ENCODE assay signal across 24 cellular contexts in the genomic region with DNA sequence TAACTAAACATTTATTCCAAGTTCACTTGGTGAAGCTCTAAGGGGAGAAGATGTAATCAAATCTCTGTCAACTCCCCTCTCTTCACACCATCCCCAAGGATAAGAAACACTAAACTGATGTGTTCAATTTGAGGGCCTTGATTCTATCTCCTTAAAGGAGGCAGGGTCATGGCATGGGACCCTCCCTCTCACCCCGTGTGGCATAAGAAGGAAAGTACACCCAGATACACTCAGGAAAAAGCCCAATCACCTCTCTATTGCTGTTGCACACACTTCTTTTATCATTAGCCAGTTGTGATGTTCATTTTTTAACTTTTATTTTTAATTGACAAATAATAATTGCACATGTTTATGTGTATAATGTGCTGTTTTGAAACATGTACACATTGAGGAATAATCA. TPM values are rescaled to one million over a fixed set of nuclear protein-coding genes. Genes with fewer than 3 reads are reported as not detected.
DNase-seq lines count a peak whose midpoint lies in the region; ATAC-seq and TF ChIP-seq lines count a peak whose summit lies in the region.
"Had no signal": no experiment of that assay in that cellular context is flagged by ENCODE, and none has a peak within 500 bp of the region (broad histone marks: within the 10 kb centered on the region; RNA-seq: fewer than 3 reads in every experiment).

No MANE protein-coding gene starts in this region.

- H4K20me1 ChIP-seq in OCI-LY1 (ENCODE audit: insufficient read depth, low read length): no peaks in the 10 kb centered on the region

- CTCF ChIA-PET in activated CD4-positive, alpha-beta T cell treated with anti-CD3 and anti-CD28 coated beads for 36 hours (lab: Charles Lee): interaction anchor here (0.8 kb wide), 1 partner anchor 18 kb away, joined by 3 read pairs; no protein-coding TSS in a partner anchor

- H3K4me1 ChIP-seq in OCI-LY1 (ENCODE audit: insufficient read depth, low read length, severe bottlenecking): no peaks in the 10 kb centered on the region
- H3K4me1 ChIP-seq in endodermal cell (ENCODE audit: control insufficient read depth, insufficient read depth, low read length): no peaks in the 10 kb centered on the region
- H3K4me1 ChIP-seq in suprapubic skin: no peaks in the 10 kb centered on the region

- H3K9me3 ChIP-seq in OCI-LY1 (ENCODE audit: low read length) (no peaks in the 10 kb centered on the region), endodermal cell (ENCODE audit: control insufficient read depth, low read length) (no peaks in the 10 kb centered on the region), suprapubic skin (no peaks in the 10 kb centered on the region)
- H3K9me3 ChIP-seq: Caco-2, neutrophil, SK-N-SH had no signal

- intact Hi-C loops in activated CD4-positive, alpha-beta T cell treated with anti-CD3 and anti-CD28 coated beads for 36 hours (cut with DNase I, micrococcal nuclease): no loop called here
- intact Hi-C loops in activated CD4-positive, alpha-beta T cell treated with anti-CD3 and anti-CD28 coated beads, Interleukin-2, amount 10 ng/mL, durations not matched to agents 24 days and 14 days (cut with micrococcal nuclease): no loop called here

- ATAC-seq in activated CD4-positive, alpha-beta T cell treated with anti-CD3 and anti-CD28 coated beads for 36 hours: peak; percentile 42
- ATAC-seq in stimulated activated memory B cell treated with anti-CD40 and anti-IgM and Interleukin-4, amounts not matched to agents 10 μg/mL and 1 μg/mL and 100 μg/mL, for 72 hours: no peak

- H3K9me3 Mint-ChIP-seq in activated CD4-positive, alpha-beta T cell treated with anti-CD3 and anti-CD28 coated beads for 36 hours (ENCODE audit: low read depth): no peaks in the 10 kb centered on the region
- H3K9me3 Mint-ChIP-seq in activated CD4-positive, alpha-beta T cell treated with anti-CD3 and anti-CD28 coated beads, Interleukin-2, amount 10 ng/mL, durations not matched to agents 24 days and 14 days: no peaks in the 10 kb centered on the region
- no peaks in the 10 kb centered on the region for H3K9me3 Mint-ChIP-seq in endodermal cell
- no peaks in the 10 kb centered on the region for H3K9me3 Mint-ChIP-seq in type B pancreatic cell
- H3K9me3 Mint-ChIP-seq in stimulated activated memory B cell treated with anti-CD40 and anti-IgM and Interleukin-4, amounts not matched to agents 10 μg/mL and 1 μg/mL and 100 μg/mL, for 72 hours: no peaks in the 10 kb centered on the region
- H3K9me3 Mint-ChIP-seq: activated naive CD4-positive, alpha-beta T cell treated with anti-CD3 and anti-CD28 coated beads for 36 hours; activated T-cell treated with anti-CD3 and anti-CD28 coated beads, Interleukin-2, amount 50 U/mL, for 72 hours had no signal

- TF ChIP-seq POLR2A in suprapubic skin (IDR thresholded peaks at IDR 0.05): no peak

- POLR2A ChIA-PET in activated CD4-positive, alpha-beta T cell treated with anti-CD3 and anti-CD28 coated beads for 36 hours (lab: Charles Lee): no interaction called here

- TF ChIP-seq CTCF in OCI-LY1 (IDR thresholded peaks at IDR 0.05; ENCODE audit: low read length): peak; percentile 6; the same call in 1 of the 2 replicates
- TF ChIP-seq CTCF in endodermal cell (conservative IDR thresholded peaks at IDR 0.05): peak; percentile 59
- peak; percentile 52 for TF ChIP-seq CTCF in type B pancreatic cell (conservative IDR thresholded peaks at IDR 0.05)
- TF ChIP-seq CTCF in suprapubic skin (IDR thresholded peaks at IDR 0.05): no peak

- H3K27ac ChIP-seq in OCI-LY1 (ENCODE audit: low read depth, low read length, poor library complexity, severe bottlenecking) (no peak overlapping the region), endodermal cell (ENCODE audit: low read depth, low read length) (no peak overlapping the region), suprapubic skin (no peak overlapping the region)
- H3K27ac ChIP-seq: cardiac muscle cell, neutrophil, RWPE1 had no signal

- H3K9me2 ChIP-seq in OCI-LY1 (ENCODE audit: low read depth, low read length): no peaks in the 10 kb centered on the region
- H3K9me2 ChIP-seq: SK-N-SH had no signal

- H3K4me3 Mint-ChIP-seq in activated CD4-positive, alpha-beta T cell treated with anti-CD3 and anti-CD28 coated beads for 36 hours: no peak overlapping the region
- no peak overlapping the region for H3K4me3 Mint-ChIP-seq in activated CD4-positive, alpha-beta T cell treated with anti-CD3 and anti-CD28 coated beads, Interleukin-2, amount 10 ng/mL, durations not matched to agents 24 days and 14 days
- H3K4me3 Mint-ChIP-seq in endodermal cell (no peak overlapping the region), type B pancreatic cell (no peak overlapping the region)
- no peak overlapping the region for H3K4me3 Mint-ChIP-seq in stimulated activated memory B cell treated with anti-CD40 and anti-IgM and Interleukin-4, amounts not matched to agents 10 μg/mL and 1 μg/mL and 100 μg/mL, for 72 hours
- H3K4me3 Mint-ChIP-seq: activated naive CD4-positive, alpha-beta T cell treated with anti-CD3 and anti-CD28 coated beads for 36 hours; activated T-cell treated with anti-CD3 and anti-CD28 coated beads, Interleukin-2, amount 50 U/mL, for 72 hours had no signal

- no peaks in the 10 kb centered on the region for H3K4me1 Mint-ChIP-seq in activated CD4-positive, alpha-beta T cell treated with anti-CD3 and anti-CD28 coated beads for 36 hours
- H3K4me1 Mint-ChIP-seq in activated CD4-positive, alpha-beta T cell treated with anti-CD3 and anti-CD28 coated beads, Interleukin-2, amount 10 ng/mL, durations not matched to agents 24 days and 14 days: no peaks in the 10 kb centered on the region
- H3K4me1 Mint-ChIP-seq in endodermal cell (no peaks in the 10 kb centered on the region), type B pancreatic cell (ENCODE audit: unreplicated experiment) (no peaks in the 10 kb centered on the region)
- no peaks in the 10 kb centered on the region for H3K4me1 Mint-ChIP-seq in stimulated activated memory B cell treated with anti-CD40 and anti-IgM and Interleukin-4, amounts not matched to agents 10 μg/mL and 1 μg/mL and 100 μg/mL, for 72 hours

- H3K4me2 ChIP-seq in OCI-LY1 (ENCODE audit: low read length): no peak overlapping the region
- H3K4me2 ChIP-seq: SK-N-SH had no signal

- H3K4me3 ChIP-seq in OCI-LY1 (ENCODE audit: low read depth, low read length, poor library complexity, severe bottlenecking) (no peak overlapping the region), endodermal cell (ENCODE audit: low read length) (no peak overlapping the region), suprapubic skin (no peak overlapping the region)
- H3K4me3 ChIP-seq: cardiac muscle cell had no signal

- no peak for DNase-seq in activated CD4-positive, alpha-beta T cell treated with anti-CD3 and anti-CD28 coated beads for 36 hours
- no peak for DNase-seq in activated CD4-positive, alpha-beta T cell treated with anti-CD3 and anti-CD28 coated beads, Interleukin-2, amount 10 ng/mL, durations not matched to agents 24 days and 14 days
- DNase-seq in endodermal cell (peak; percentile 53), type B pancreatic cell (ENCODE audit: extremely low spot score, unreplicated experiment) (no peak), suprapubic skin (ENCODE audit: low spot score in 2 of 2) (no peak), AG08395 (ENCODE audit: low spot score) (no peak)
- DNase-seq: activated CD4-positive, alpha-beta T cell treated with anti-CD3 and anti-CD28 coated beads for 48 hours; activated naive CD4-positive, alpha-beta T cell treated with anti-CD3 and anti-CD28 coated beads for 36 hours; activated T-cell treated with anti-CD3 and anti-CD28 coated beads, Interleukin-2, amount 50 U/mL, for 72 hours; amygdala; cortex of kidney; KBM-7; MM.1S; NCI-H146; SK-N-SH; small intestine; stimulated activated CD4-positive, alpha-beta T cell treated with anti-CD3 and anti-CD28 coated beads, Interleukin-1b, Interleukin-23, amount 100 ng/mL, for 48 hours; T-helper 2 cell had no signal

- 89% methylated on average over 1 of the region's 1 CpG; no CpG with 5 or more reads in 1 of the 2 experiments for WGBS in endodermal cell (ENCODE audit: insufficient coverage in 1 of 2, insufficient read length in 1 of 2), 2 experiments
- 55% methylated on average over 1 of the region's 1 CpG for WGBS in suprapubic skin

- no peak overlapping the region for H2AFZ ChIP-seq in OCI-LY1 (ENCODE audit: low read length)

- no peaks in the 10 kb centered on the region for H3F3A ChIP-seq in OCI-LY1 (ENCODE audit: insufficient read depth, low read length)

- H3K9ac ChIP-seq in OCI-LY1 (ENCODE audit: low read length) (no peak overlapping the region), endodermal cell (ENCODE audit: extremely low read depth, low read length, poor library complexity, severe bottlenecking) (no peak overlapping the region)
- H3K9ac ChIP-seq: SK-N-SH had no signal

- H3K27me3 Mint-ChIP-seq in activated CD4-positive, alpha-beta T cell treated with anti-CD3 and anti-CD28 coated beads for 36 hours: no peaks in the 10 kb centered on the region
- no peaks in the 10 kb centered on the region for H3K27me3 Mint-ChIP-seq in activated CD4-positive, alpha-beta T cell treated with anti-CD3 and anti-CD28 coated beads, Interleukin-2, amount 10 ng/mL, durations not matched to agents 24 days and 14 days
- no peaks in the 10 kb centered on the region for H3K27me3 Mint-ChIP-seq in endodermal cell (ENCODE audit: insufficient read depth)
- no peaks in the 10 kb centered on the region for H3K27me3 Mint-ChIP-seq in type B pancreatic cell
- no peaks in the 10 kb centered on the region for H3K27me3 Mint-ChIP-seq in stimulated activated memory B cell treated with anti-CD40 and anti-IgM and Interleukin-4, amounts not matched to agents 10 μg/mL and 1 μg/mL and 100 μg/mL, for 72 hours

- H3K36me3 Mint-ChIP-seq in activated CD4-positive, alpha-beta T cell treated with anti-CD3 and anti-CD28 coated beads for 36 hours (ENCODE audit: low read depth): peaks cover 13% of the 10 kb centered on the region
- peaks cover 22% of the 10 kb centered on the region for H3K36me3 Mint-ChIP-seq in activated CD4-positive, alpha-beta T cell treated with anti-CD3 and anti-CD28 coated beads, Interleukin-2, amount 10 ng/mL, durations not matched to agents 24 days and 14 days (ENCODE audit: low read depth)
- H3K36me3 Mint-ChIP-seq in endodermal cell (ENCODE audit: low read depth): no peaks in the 10 kb centered on the region
- H3K36me3 Mint-ChIP-seq in type B pancreatic cell: peaks cover 4% of the 10 kb centered on the region
- peaks cover 35% of the 10 kb centered on the region for H3K36me3 Mint-ChIP-seq in stimulated activated memory B cell treated with anti-CD40 and anti-IgM and Interleukin-4, amounts not matched to agents 10 μg/mL and 1 μg/mL and 100 μg/mL, for 72 hours

- peaks cover 18% of the 10 kb centered on the region; the same call in 1 of the 2 replicates for H3K36me3 ChIP-seq in OCI-LY1 (ENCODE audit: insufficient read depth, low read length)
- H3K36me3 ChIP-seq in endodermal cell (ENCODE audit: control insufficient read depth, insufficient read depth, low read length): peaks cover 5% of the 10 kb centered on the region
- H3K36me3 ChIP-seq in suprapubic skin: peaks cover 40% of the 10 kb centered on the region
- H3K36me3 ChIP-seq: cardiac muscle cell had no signal

- no peak overlapping the region for H3K27ac Mint-ChIP-seq in activated CD4-positive, alpha-beta T cell treated with anti-CD3 and anti-CD28 coated beads for 36 hours
- no peak overlapping the region for H3K27ac Mint-ChIP-seq in activated CD4-positive, alpha-beta T cell treated with anti-CD3 and anti-CD28 coated beads, Interleukin-2, amount 10 ng/mL, durations not matched to agents 24 days and 14 days
- H3K27ac Mint-ChIP-seq in endodermal cell (no peak overlapping the region), type B pancreatic cell (no peak overlapping the region)
- no peak overlapping the region for H3K27ac Mint-ChIP-seq in stimulated activated memory B cell treated with anti-CD40 and anti-IgM and Interleukin-4, amounts not matched to agents 10 μg/mL and 1 μg/mL and 100 μg/mL, for 72 hours
- H3K27ac Mint-ChIP-seq: activated naive CD4-positive, alpha-beta T cell treated with anti-CD3 and anti-CD28 coated beads for 36 hours had no signal

- no peaks in the 10 kb centered on the region for H3K79me2 ChIP-seq in OCI-LY1 (ENCODE audit: insufficient read depth, low read length)

- TF ChIP-seq EP300 in suprapubic skin (IDR thresholded peaks at IDR 0.05): no peak

- H3K27me3 ChIP-seq in OCI-LY1 (ENCODE audit: insufficient read depth, low read length): no peaks in the 10 kb centered on the region
- no peaks in the 10 kb centered on the region for H3K27me3 ChIP-seq in endodermal cell (ENCODE audit: control insufficient read depth, insufficient read depth, low read length, poor library complexity, severe bottlenecking)
- no peaks in the 10 kb centered on the region for H3K27me3 ChIP-seq in suprapubic skin
- H3K27me3 ChIP-seq: cardiac muscle cell, neutrophil had no signal

RNA-seq across cellular contexts. Expression of a gene that starts 35.1 kb away (rescaled TPM):
- 10 to 100 TPM; 36.1 to 64.4 TPM for total RNA-seq in activated CD4-positive, alpha-beta T cell treated with anti-CD3 and anti-CD28 coated beads for 36 hours
- 29.0 and 33.1 TPM in 2 replicates for total RNA-seq in activated CD4-positive, alpha-beta T cell treated with anti-CD3 and anti-CD28 coated beads, Interleukin-2, amount 10 ng/mL, durations not matched to agents 24 days and 14 days
- 10 to 100 TPM; 18.4 to 18.8 TPM for total RNA-seq in endodermal cell
- 20.1 TPM for polyA plus RNA-seq in endodermal cell (2013, experiment 1 of 2)
- polyA plus RNA-seq in endodermal cell (2013, experiment 2 of 2): 26.2 TPM
- 19.2 and 21.1 TPM in 2 replicates for total RNA-seq in type B pancreatic cell (ENCODE audit: low replicate concordance)
- total RNA-seq in suprapubic skin: 10 to 100 TPM; 39.7 to 63.1 (median 55.0) TPM

Comparison
In these comparisons a context has a peak if more than half of its experiments do, and no peak if none do; other contexts are left out.
1. CTCF ChIP-seq: peak in OCI-LY1 (single experiment), endodermal cell (single experiment) and type B pancreatic cell (single experiment); none in suprapubic skin (0 of 2).